8 cellular contexts compared by ENCODE assay signal in the genomic region with DNA sequence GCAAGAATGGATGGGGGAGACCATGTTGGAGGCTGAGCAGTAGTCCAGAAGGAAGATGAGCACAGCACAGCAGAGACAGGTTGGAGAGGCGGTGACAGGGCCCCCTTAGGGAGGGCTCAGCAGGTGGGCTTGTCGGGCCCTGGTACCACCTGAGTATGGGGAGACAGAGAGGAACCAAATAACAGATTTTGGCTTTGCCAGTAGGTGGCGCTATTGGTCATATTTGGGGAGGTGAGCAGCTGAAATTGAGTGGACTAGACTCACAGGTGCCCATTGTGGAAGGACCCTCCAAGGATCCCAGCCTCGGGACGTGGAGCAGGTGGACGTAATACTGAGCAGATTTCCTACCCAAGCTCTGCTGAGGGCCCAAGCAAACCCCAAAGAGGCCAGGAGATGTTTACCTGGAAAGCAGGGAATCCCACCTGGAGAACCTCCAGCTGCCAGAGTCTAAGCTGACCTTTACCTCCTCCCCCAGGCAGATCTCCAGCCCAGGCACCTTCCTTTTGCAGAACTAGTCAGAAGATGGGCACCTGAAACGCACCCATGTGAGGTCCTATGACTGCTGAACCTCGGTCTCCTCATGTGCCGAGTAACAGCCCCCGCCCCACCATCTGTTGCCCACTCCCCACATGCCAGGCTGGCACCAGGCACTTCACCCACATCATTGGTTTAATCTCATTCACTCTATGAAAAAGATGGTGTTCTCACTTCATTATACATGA. TPM values are rescaled to one million over a fixed set of nuclear protein-coding genes. Genes with fewer than 3 reads are reported as not detected.
A peak's percentile ranks its signal among the peaks of the same experiment; 100 is the strongest.
DNase-seq lines count a peak whose midpoint lies in the region; ATAC-seq, FAIRE-seq and TF ChIP-seq lines count a peak whose summit lies in the region.

No MANE protein-coding gene starts in this region.

- H2AFZ ChIP-seq in GM23338: no peak overlapping the region

- peaks cover 10% of the 10 kb centered on the region for H3K27me3 Mint-ChIP-seq in GM23338 (ENCODE audit: insufficient read depth, low read depth, poor library complexity)
- H3K27me3 Mint-ChIP-seq in memory B cell: peaks cover 42% of the 10 kb centered on the region

- TF ChIP-seq CTCF in AG09309 (IDR thresholded peaks at IDR 0.05; ENCODE audit: control insufficient read depth, insufficient read depth, low read depth, low read length, missing control alignments) (peak; percentile 77), GM23338 (conservative IDR thresholded peaks at IDR 0.05; ENCODE audit: low read depth in 2 of 2) (peak; percentile 80 to 93)

- TF ChIP-seq POLR2A in H54 (IDR thresholded peaks at IDR 0.05; ENCODE audit: low read depth, low read length): no peak

- H3K4me3 ChIP-seq in AG09309 (ENCODE audit: control insufficient read depth, low read depth, low read length) (no peak overlapping the region), GM23338 (no peak overlapping the region)

- no peaks in the 10 kb centered on the region for H3K9me2 ChIP-seq in GM23338 (ENCODE audit: insufficient read depth)

- FAIRE-seq in H54 (lab: Jason Lieb, UNC): no peak

- H3K4me1 Mint-ChIP-seq in GM23338 (peaks cover 13% of the 10 kb centered on the region), memory B cell (peaks cover 8% of the 10 kb centered on the region)

- peaks cover 7% of the 10 kb centered on the region; the same call in 1 of the 2 replicates for H3K27me3 ChIP-seq in GM23338 (ENCODE audit: insufficient read depth)

- H3K36me3 Mint-ChIP-seq in GM23338 (ENCODE audit: low read depth) (no peaks in the 10 kb centered on the region), memory B cell (no peaks in the 10 kb centered on the region)

- H3K27ac Mint-ChIP-seq in GM23338: no peak overlapping the region
- H3K27ac Mint-ChIP-seq in memory B cell: no peak overlapping the region

- H3K9me3 Mint-ChIP-seq in GM23338 (no peaks in the 10 kb centered on the region), memory B cell (no peaks in the 10 kb centered on the region)

- H4K20me1 ChIP-seq in GM23338 (replicated peaks; ENCODE audit: insufficient read depth): no peaks in the 10 kb centered on the region

- DNase-seq in AG09309 (ENCODE audit: low read depth): no peak
- peak; percentile 92 for DNase-seq in GM23338 (ENCODE audit: low spot score)
- DNase-seq in NCI-H510A treated with DMSO at 0.1 percent for 48 hours (lab: John Stamatoyannopoulos, UW): peak; percentile 28
- peak; percentile 24 to 63 for DNase-seq in activated CD4-positive, alpha-beta T cell treated with anti-CD3 and anti-CD28 coated beads, Interleukin-2, amount 50 U/mL, for 24 hours (ENCODE audit: low read depth in 1 of 2, low spot score in 1 of 2)
- DNase-seq in dedifferentiated amniotic fluid mesenchymal stem cell (ENCODE audit: extremely low spot score): peak; percentile 73
- DNase-seq in memory B cell (ENCODE audit: low spot score in 2 of 2): peak; percentile 73 to 88
- DNase-seq in stimulated activated CD8-positive, alpha-beta memory T cell treated with anti-CD3 and anti-CD28 coated beads, Interleukin-7, amount 100 ng/mL, for 24 hours (ENCODE audit: low read depth): peak; percentile 41
- DNase-seq in H54 (ENCODE audit: insufficient read length, low spot score): no peak

- H3K79me2 ChIP-seq in GM23338 (replicated peaks; ENCODE audit: insufficient read depth): no peaks in the 10 kb centered on the region

- ATAC-seq in GM23338 (peak; percentile 50), memory B cell (ENCODE audit: low read depth) (peak; percentile 46)

- 0 out of 2 replicates have a peak, but pooled peaks cover 7% of the 10 kb centered on the region for H3F3A ChIP-seq in GM23338 (replicated peaks; ENCODE audit: low read depth)

- no peaks in the 10 kb centered on the region for H3K36me3 ChIP-seq in GM23338 (ENCODE audit: insufficient read depth)

- H3K4me3 Mint-ChIP-seq in GM23338: no peak overlapping the region; the same call in 2 of the 3 replicates
- H3K4me3 Mint-ChIP-seq in memory B cell: no peak overlapping the region

- H3K27ac ChIP-seq in GM23338 (ENCODE audit: low read depth): no peak overlapping the region

- H3K4me2 ChIP-seq in GM23338: no peak overlapping the region

- H3K4me1 ChIP-seq in GM23338 (ENCODE audit: insufficient read depth): peaks cover 8% of the 10 kb centered on the region

TF ChIP-seq in GM23338, 12 proteins besides CTCF, POLR2A, EP300 and RAD21:
- TF ChIP-seq ZNF331 (CRISPR knock-in tag; IDR thresholded peaks at IDR 0.05; ENCODE audit: low read depth): no peak

RNA-seq across cellular contexts. Expression of a gene that starts 24.6 kb away (rescaled TPM):
- 2.8 and 4.6 TPM in 2 replicates for total RNA-seq in GM23338 (2014; rRNA removed; shearing (Covaris generic))
- 1.4 and 1.6 TPM in 2 replicates for polyA plus RNA-seq in GM23338 (2016; fragmentation: Nextera tagmentation; extraction: Ambion mirVana)

Comparison
In these comparisons a context has a peak if more than half of its experiments do, and no peak if none do; other contexts are left out.
1. DNase-seq: peak in GM23338 (single experiment), NCI-H510A treated with DMSO at 0.1 percent for 48 hours (single experiment), activated CD4-positive, alpha-beta T cell treated with anti-CD3 and anti-CD28 coated beads, Interleukin-2, amount 50 U/mL, for 24 hours (2 of 2), dedifferentiated amniotic fluid mesenchymal stem cell (single experiment), memory B cell (2 of 2) and stimulated activated CD8-positive, alpha-beta memory T cell treated with anti-CD3 and anti-CD28 coated beads, Interleukin-7, amount 100 ng/mL, for 24 hours (single experiment); none in AG09309 (single experiment) and H54 (single experiment).